In genomic region chr22:40578171-40578570, GRCh38 we compare ENCODE assay signal across 13 cellular contexts. TPM values are rescaled to one million over a fixed set of nuclear protein-coding genes. Genes with fewer than 3 reads are reported as not detected.
A peak's percentile ranks its signal among the peaks of the same experiment; 100 is the strongest.
DNase-seq lines count a peak whose midpoint lies in the region; TF ChIP-seq lines count a peak whose summit lies in the region.
"Had no signal": no experiment of that assay in that cellular context is flagged by ENCODE, and none has a peak within 500 bp of the region (broad histone marks: within the 10 kb centered on the region; RNA-seq: fewer than 3 reads in every experiment).

No MANE protein-coding gene starts in this region.

- no peak overlapping the region for H3K18ac ChIP-seq in mesendoderm (ENCODE audit: low read length)

- H3K4me1 ChIP-seq in mesendoderm (ENCODE audit: control insufficient read depth, low read depth, low read length) = no peaks in the 10 kb centered on the region

- no peaks in the 10 kb centered on the region for H3K27me3 Mint-ChIP-seq in activated T-helper 2 cell treated with anti-CD3 and anti-CD28 coated beads, Interferon-gamma antibody, Interleukin-2, Interleukin-4, amounts not matched to agents 10 μg/mL and 5 μg/mL and 100 μg/mL, durations not matched to agents 14 hours and 24 hours and 36 hours (ENCODE audit: low read depth)

- no peak overlapping the region for H3K4ac ChIP-seq in mesendoderm (ENCODE audit: low read depth, low read length)

- peaks cover 15% of the 10 kb centered on the region for H3K36me3 Mint-ChIP-seq in activated T-helper 2 cell treated with anti-CD3 and anti-CD28 coated beads, Interferon-gamma antibody, Interleukin-2, Interleukin-4, amounts not matched to agents 10 μg/mL and 5 μg/mL and 100 μg/mL, durations not matched to agents 14 hours and 24 hours and 36 hours (ENCODE audit: low read depth)

- DNase-seq in GM10266 (ENCODE audit: extremely low spot score) (peak; percentile 10), OCI-M1 (lab: John Stamatoyannopoulos, UW) (peak; percentile 24), mesendoderm (no peak), head of caudate nucleus (no peak), RWPE1 (ENCODE audit: low spot score) (no peak)
- DNase-seq in activated T-helper 2 cell treated with anti-CD3 and anti-CD28 coated beads, Interferon-gamma antibody, Interleukin-2, Interleukin-4, amounts not matched to agents 10 μg/mL and 5 μg/mL and 100 μg/mL, durations not matched to agents 14 hours and 24 hours and 36 hours (ENCODE audit: low spot score) = peak; percentile 24
- peak; percentile 23 to 25 for DNase-seq in stimulated activated CD4-positive, alpha-beta T cell treated with anti-CD3 and anti-CD28 coated beads, Interleukin-2, amount 100 ng/mL, for 24 hours
- DNase-seq: effector CD8-positive, alpha-beta T cell; Karpas-422; midbrain; NCI-H1092 treated with DMSO at 0.1 percent for 48 hours; NCI-H510A treated with DMSO at 0.1 percent for 48 hours had no signal

- H2BK120ac ChIP-seq in mesendoderm (ENCODE audit: low read depth, low read length) = no peak overlapping the region

- H3K27me3 ChIP-seq in mesendoderm (ENCODE audit: insufficient read depth, low read length, poor library complexity) = no peaks in the 10 kb centered on the region
- H3K27me3 ChIP-seq: ascending aorta had no signal

- peaks cover 2% of the 10 kb centered on the region for H3K79me1 ChIP-seq in mesendoderm (ENCODE audit: low read length)

- H2BK5ac ChIP-seq in mesendoderm (ENCODE audit: low read length) = no peak overlapping the region

- H3K27ac Mint-ChIP-seq in activated T-helper 2 cell treated with anti-CD3 and anti-CD28 coated beads, Interferon-gamma antibody, Interleukin-2, Interleukin-4, amounts not matched to agents 10 μg/mL and 5 μg/mL and 100 μg/mL, durations not matched to agents 14 hours and 24 hours and 36 hours = peak overlapping the region; percentile 79

- H3K36me3 ChIP-seq in mesendoderm (ENCODE audit: control insufficient read depth, insufficient read depth, low read length) = no peaks in the 10 kb centered on the region
- H3K36me3 ChIP-seq: ascending aorta had no signal

- H4K5ac ChIP-seq in mesendoderm (ENCODE audit: low read length) = no peak overlapping the region

- H3K4me3 ChIP-seq in mesendoderm (ENCODE audit: low read length) = no peak overlapping the region
- H3K4me3 ChIP-seq: ascending aorta had no signal

- peaks cover 4% of the 10 kb centered on the region for H3K9me3 Mint-ChIP-seq in activated T-helper 2 cell treated with anti-CD3 and anti-CD28 coated beads, Interferon-gamma antibody, Interleukin-2, Interleukin-4, amounts not matched to agents 10 μg/mL and 5 μg/mL and 100 μg/mL, durations not matched to agents 14 hours and 24 hours and 36 hours

- no peaks in the 10 kb centered on the region for H3K79me2 ChIP-seq in mesendoderm (ENCODE audit: control insufficient read depth, insufficient read depth, low read length)

- H2AK5ac ChIP-seq in mesendoderm (ENCODE audit: low read length) = no peak overlapping the region

- H2BK15ac ChIP-seq in mesendoderm (replicated peaks; ENCODE audit: low read depth) = no peak overlapping the region

- H3K23ac ChIP-seq in mesendoderm (ENCODE audit: low read length) = no peak overlapping the region

- no peak overlapping the region for H3K56ac ChIP-seq in mesendoderm (ENCODE audit: low read length)

- WGBS in mesendoderm (ENCODE audit: extremely low coverage, insufficient coverage, low lambda C conversion rate) = no CpG with 5 or more reads among the region's 4 CpGs

- no peak overlapping the region for H4K8ac ChIP-seq in mesendoderm (ENCODE audit: low read depth, low read length)

- H3K4me3 Mint-ChIP-seq in activated T-helper 2 cell treated with anti-CD3 and anti-CD28 coated beads, Interferon-gamma antibody, Interleukin-2, Interleukin-4, amounts not matched to agents 10 μg/mL and 5 μg/mL and 100 μg/mL, durations not matched to agents 14 hours and 24 hours and 36 hours (ENCODE audit: low read depth) = no peak overlapping the region

- intact Hi-C loops in activated T-helper 2 cell treated with anti-CD3 and anti-CD28 coated beads, Interferon-gamma antibody, Interleukin-2, Interleukin-4, amounts not matched to agents 10 μg/mL and 5 μg/mL and 100 μg/mL, durations not matched to agents 14 hours and 24 hours and 36 hours (cut with micrococcal nuclease) = no loop called here
- intact Hi-C loops in head of caudate nucleus (cut with DNase I) = no loop called here

- TF ChIP-seq CTCF in GM10266 (IDR thresholded peaks at IDR 0.05; ENCODE audit: control insufficient read depth, insufficient read depth, low read depth, missing control alignments) (no peak), RWPE1 (conservative IDR thresholded peaks at IDR 0.05; ENCODE audit: low read depth) (no peak)

- peaks cover 26% of the 10 kb centered on the region for H3K4me1 Mint-ChIP-seq in activated T-helper 2 cell treated with anti-CD3 and anti-CD28 coated beads, Interferon-gamma antibody, Interleukin-2, Interleukin-4, amounts not matched to agents 10 μg/mL and 5 μg/mL and 100 μg/mL, durations not matched to agents 14 hours and 24 hours and 36 hours (ENCODE audit: low read depth)

- POLR2A ChIA-PET in RWPE1 (lab: Yijun Ruan, JAX; ENCODE audit: low non-redundant PET) = no interaction called here

- no peak overlapping the region for H3K4me2 ChIP-seq in mesendoderm (ENCODE audit: low read length)

- CTCF ChIA-PET in RWPE1 (lab: Yijun Ruan, JAX) = no interaction called here

- no peak overlapping the region for H3K9ac ChIP-seq in mesendoderm (ENCODE audit: low read length)

- no peak overlapping the region for H3K27ac ChIP-seq in mesendoderm (ENCODE audit: low read depth, low read length)
- H3K27ac ChIP-seq in RWPE1 = no peak overlapping the region
- H3K27ac ChIP-seq: ascending aorta had no signal

RNA-seq across cellular contexts. Expression of gene MRTFA, which starts 58.3 kb away (rescaled TPM):
- total RNA-seq in activated T-helper 2 cell treated with anti-CD3 and anti-CD28 coated beads, Interferon-gamma antibody, Interleukin-2, Interleukin-4, amounts not matched to agents 10 μg/mL and 5 μg/mL and 100 μg/mL, durations not matched to agents 14 hours and 24 hours and 36 hours = 48.9 and 51.6 TPM in 2 replicates
- 12.2 TPM for polyA plus RNA-seq in mesendoderm (2013, experiment 1 of 2)
- polyA plus RNA-seq in mesendoderm (2013, experiment 2 of 2) = 11.8 TPM

Comparison
In these comparisons a context has a peak if more than half of its experiments do, and no peak if none do; other contexts are left out.
1. DNase-seq: peak in GM10266 (single experiment), OCI-M1 (single experiment), activated T-helper 2 cell treated with anti-CD3 and anti-CD28 coated beads, Interferon-gamma antibody, Interleukin-2, Interleukin-4, amounts not matched to agents 10 μg/mL and 5 μg/mL and 100 μg/mL, durations not matched to agents 14 hours and 24 hours and 36 hours (single experiment) and stimulated activated CD4-positive, alpha-beta T cell treated with anti-CD3 and anti-CD28 coated beads, Interleukin-2, amount 100 ng/mL, for 24 hours (2 of 2); none in mesendoderm (single experiment), head of caudate nucleus (0 of 42) and RWPE1 (single experiment).